In the genomic region with DNA sequence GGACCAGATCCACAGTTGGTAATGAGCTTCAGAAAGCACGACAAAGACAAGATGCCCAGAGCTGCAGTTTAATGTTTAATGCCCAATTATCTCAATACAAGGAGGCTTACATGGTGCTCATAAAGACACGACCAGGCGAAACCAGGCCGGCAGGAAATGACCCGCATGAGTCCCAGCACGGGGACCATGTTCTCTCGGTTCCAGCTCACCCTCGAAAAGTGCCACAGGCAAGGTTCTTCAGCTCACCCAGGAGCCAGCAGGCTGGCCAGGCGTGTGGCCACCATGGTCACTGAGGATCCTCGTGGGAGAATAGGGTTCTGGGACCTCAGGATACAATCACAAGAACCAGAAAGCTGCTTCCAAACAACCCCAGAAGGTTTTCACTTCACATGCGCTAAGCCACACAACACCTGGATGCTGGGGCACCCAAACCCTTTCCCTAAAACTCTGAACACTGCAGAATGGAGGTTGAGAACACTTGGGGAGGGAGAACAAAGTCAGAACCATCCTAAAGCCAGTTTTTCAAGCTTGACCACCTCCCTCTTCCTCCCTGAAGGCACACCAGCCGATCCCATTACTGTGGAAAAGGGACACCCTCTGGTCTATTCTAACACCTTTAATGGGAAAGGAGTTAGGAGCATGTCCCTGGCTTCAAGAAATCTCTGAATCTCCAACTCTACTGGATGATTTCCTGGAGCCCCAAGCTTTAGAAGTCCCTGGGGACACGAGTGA, we compare ENCODE assay signal across 16 cellular contexts. TPM values are rescaled to one million over a fixed set of nuclear protein-coding genes. Genes with fewer than 3 reads are reported as not detected.
"Had no signal": no experiment of that assay in that cellular context is flagged by ENCODE, and none has a peak within 500 bp of the region (broad histone marks: within the 10 kb centered on the region; RNA-seq: fewer than 3 reads in every experiment).

No MANE protein-coding gene starts in this region.

- H3K9me3 ChIP-seq: ovary, psoas muscle, tibial nerve, vagina had no signal

- H3K4me1 ChIP-seq: psoas muscle, tibial nerve, vagina had no signal

- H3K27me3 Mint-ChIP-seq: stimulated activated naive CD8-positive, alpha-beta T cell treated with anti-CD3 and anti-CD28 coated beads, Interleukin-15, Interleukin-2, amounts not matched to agents 100 ng/mL and 50 ng/mL, for 24 hours had no signal

- H3K36me3 ChIP-seq: brain microvascular endothelial cell, ovary, tibial nerve, vagina had no signal

- H3K27ac Mint-ChIP-seq: activated CD4-positive, alpha-beta T cell treated with anti-CD3 and anti-CD28 coated beads, Interleukin-2, amount 10 ng/mL, durations not matched to agents 24 days and 14 days; activated naive CD4-positive, alpha-beta T cell treated with anti-CD3 and anti-CD28 coated beads for 36 hours; naive thymus-derived CD4-positive, alpha-beta T cell; stimulated activated naive CD8-positive, alpha-beta T cell treated with anti-CD3 and anti-CD28 coated beads, Interleukin-15, Interleukin-2, amounts not matched to agents 100 ng/mL and 50 ng/mL, for 24 hours had no signal

- ATAC-seq: naive thymus-derived CD4-positive, alpha-beta T cell; psoas muscle; right cardiac atrium had no signal

- H3K4me3 ChIP-seq: coronary artery, hepatocyte, ovary, psoas muscle, tibial nerve, vagina had no signal

- H3K9me3 Mint-ChIP-seq: activated CD4-positive, alpha-beta T cell treated with anti-CD3 and anti-CD28 coated beads, Interleukin-2, amount 10 ng/mL, durations not matched to agents 24 days and 14 days; activated naive CD4-positive, alpha-beta T cell treated with anti-CD3 and anti-CD28 coated beads for 36 hours; naive thymus-derived CD4-positive, alpha-beta T cell; stimulated activated naive CD8-positive, alpha-beta T cell treated with anti-CD3 and anti-CD28 coated beads, Interleukin-15, Interleukin-2, amounts not matched to agents 100 ng/mL and 50 ng/mL, for 24 hours had no signal

- H3K4me3 Mint-ChIP-seq: activated CD4-positive, alpha-beta T cell treated with anti-CD3 and anti-CD28 coated beads, Interleukin-2, amount 10 ng/mL, durations not matched to agents 24 days and 14 days; activated naive CD4-positive, alpha-beta T cell treated with anti-CD3 and anti-CD28 coated beads for 36 hours; naive thymus-derived CD4-positive, alpha-beta T cell; stimulated activated naive CD8-positive, alpha-beta T cell treated with anti-CD3 and anti-CD28 coated beads, Interleukin-15, Interleukin-2, amounts not matched to agents 100 ng/mL and 50 ng/mL, for 24 hours had no signal

- H3K27me3 ChIP-seq: brain microvascular endothelial cell, hepatocyte, ovary, tibial nerve, vagina had no signal

- DNase-seq: activated CD4-positive, alpha-beta T cell treated with anti-CD3 and anti-CD28 coated beads, Interleukin-2, amount 10 ng/mL, durations not matched to agents 24 days and 14 days; activated CD4-positive, CD25-positive, alpha-beta regulatory T cell; activated naive CD4-positive, alpha-beta T cell treated with anti-CD3 and anti-CD28 coated beads for 36 hours; aorta; brain microvascular endothelial cell; mesendoderm; naive thymus-derived CD4-positive, alpha-beta T cell; ovary; psoas muscle; right cardiac atrium; stimulated activated CD4-positive, alpha-beta T cell treated with anti-CD3 and anti-CD28 coated beads, Interleukin-2, amount 100 ng/mL, for 24 hours had no signal

- H3K27ac ChIP-seq: brain microvascular endothelial cell, coronary artery, hepatocyte, ovary, psoas muscle, tibial nerve, vagina had no signal

RNA-seq across cellular contexts. Expression of a gene that starts 24.5 kb away (rescaled TPM):
- polyA plus RNA-seq: naive thymus-derived CD4-positive, alpha-beta T cell had no signal
